ENCODE assay signal across 1 cellular context in genomic region chr15:80191897-80192595, GRCh38.
TF ChIP-seq lines count a peak whose summit lies in the region.

No MANE protein-coding gene starts in this region.

TF ChIP-seq in HepG2, 621 proteins besides CTCF, POLR2A, EP300 and RAD21 (continued from another document and continues in another):
- TF ChIP-seq FUBP1 (CRISPR knock-in tag; IDR thresholded peaks at IDR 0.05; ENCODE audit: borderline replicate concordance) (no peak), FOXM1 (CRISPR knock-in tag; IDR thresholded peaks at IDR 0.05) (no peak), SPEN (CRISPR knock-in tag; IDR thresholded peaks at IDR 0.05; ENCODE audit: low read depth) (no peak), ZNF746 (CRISPR knock-in tag; IDR thresholded peaks at IDR 0.05) (no peak), ZNF780A (CRISPR knock-in tag; IDR thresholded peaks at IDR 0.05) (no peak), ZNF777 (CRISPR knock-in tag; IDR thresholded peaks at IDR 0.05) (no peak), ASH2L (IDR thresholded peaks at IDR 0.05; ENCODE audit: insufficient read length, low read depth, low read length) (peak; percentile 32), SMYD3 (CRISPR knock-in tag; IDR thresholded peaks at IDR 0.05) (no peak), MTA1 (CRISPR knock-in tag; IDR thresholded peaks at IDR 0.05; ENCODE audit: borderline replicate concordance) (no peak), POLR2AphosphoS2 (IDR thresholded peaks at IDR 0.05; ENCODE audit: low read depth, low read length) (no peak), ZBTB37 (CRISPR knock-in tag; IDR thresholded peaks at IDR 0.05) (no peak), NCOA2 (CRISPR knock-in tag; IDR thresholded peaks at IDR 0.05) (peak; percentile 33; the same call in 1 of the 2 replicates), KLF9 (CRISPR knock-in tag; IDR thresholded peaks at IDR 0.05; ENCODE audit: low read depth) (no peak), RBFOX2 (IDR thresholded peaks at IDR 0.05; ENCODE audit: low read depth, low read length) (no peak), TOPORS (CRISPR knock-in tag; IDR thresholded peaks at IDR 0.05) (no peak), DNMT3B (CRISPR knock-in tag; conservative IDR thresholded peaks at IDR 0.05) (no peak), GATAD2A (CRISPR knock-in tag; IDR thresholded peaks at IDR 0.05) (peak; percentile 80), ZNF737 (CRISPR knock-in tag; IDR thresholded peaks at IDR 0.05; ENCODE audit: borderline replicate concordance) (no peak), ZNF552 (CRISPR knock-in tag; IDR thresholded peaks at IDR 0.05; ENCODE audit: borderline replicate concordance) (no peak), ZNF703 (CRISPR knock-in tag; IDR thresholded peaks at IDR 0.05; ENCODE audit: borderline replicate concordance) (no peak), RXRB (CRISPR knock-in tag; IDR thresholded peaks at IDR 0.05; ENCODE audit: borderline replicate concordance) (0 out of 2 replicates have a peak, but pooled peaks have one; percentile 22), ZBTB38 (CRISPR knock-in tag; IDR thresholded peaks at IDR 0.05) (no peak), MLXIP (CRISPR knock-in tag; IDR thresholded peaks at IDR 0.05; ENCODE audit: borderline replicate concordance) (no peak), ZBTB25 (CRISPR knock-in tag; IDR thresholded peaks at IDR 0.05) (no peak), THAP11 (CRISPR knock-in tag; IDR thresholded peaks at IDR 0.05) (0 out of 2 replicates have a peak, but pooled peaks have one; percentile 13), MEF2D (CRISPR knock-in tag; IDR thresholded peaks at IDR 0.05) (no peak), ZNF773 (CRISPR knock-in tag; IDR thresholded peaks at IDR 0.05; ENCODE audit: borderline replicate concordance) (no peak), HOXA7 (CRISPR knock-in tag; IDR thresholded peaks at IDR 0.05) (no peak), ZBTB4 (CRISPR knock-in tag; IDR thresholded peaks at IDR 0.05; ENCODE audit: borderline replicate concordance) (no peak), MLX (CRISPR knock-in tag; IDR thresholded peaks at IDR 0.05) (no peak), FOXO1 (CRISPR knock-in tag; IDR thresholded peaks at IDR 0.05) (no peak), TBX2 (CRISPR knock-in tag; IDR thresholded peaks at IDR 0.05; ENCODE audit: borderline replicate concordance) (no peak), ZNF205 (CRISPR knock-in tag; IDR thresholded peaks at IDR 0.05) (peak; percentile 28; the same call in 1 of the 2 replicates), HIC2 (CRISPR knock-in tag; IDR thresholded peaks at IDR 0.05; ENCODE audit: low read depth) (no peak), GABPB1 (CRISPR knock-in tag; IDR thresholded peaks at IDR 0.05) (no peak), ZMAT5 (CRISPR knock-in tag; IDR thresholded peaks at IDR 0.05; ENCODE audit: borderline replicate concordance, low read depth) (no peak), NFE2 (CRISPR knock-in tag; IDR thresholded peaks at IDR 0.05) (no peak)
- TF ChIP-seq, protein P1, sequence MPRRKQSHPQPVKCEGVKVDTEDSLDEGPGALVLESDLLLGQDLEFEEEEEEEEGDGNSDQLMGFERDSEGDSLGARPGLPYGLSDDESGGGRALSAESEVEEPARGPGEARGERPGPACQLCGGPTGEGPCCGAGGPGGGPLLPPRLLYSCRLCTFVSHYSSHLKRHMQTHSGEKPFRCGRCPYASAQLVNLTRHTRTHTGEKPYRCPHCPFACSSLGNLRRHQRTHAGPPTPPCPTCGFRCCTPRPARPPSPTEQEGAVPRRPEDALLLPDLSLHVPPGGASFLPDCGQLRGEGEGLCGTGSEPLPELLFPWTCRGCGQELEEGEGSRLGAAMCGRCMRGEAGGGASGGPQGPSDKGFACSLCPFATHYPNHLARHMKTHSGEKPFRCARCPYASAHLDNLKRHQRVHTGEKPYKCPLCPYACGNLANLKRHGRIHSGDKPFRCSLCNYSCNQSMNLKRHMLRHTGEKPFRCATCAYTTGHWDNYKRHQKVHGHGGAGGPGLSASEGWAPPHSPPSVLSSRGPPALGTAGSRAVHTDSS (CRISPR knock-in tag; conservative IDR thresholded peaks at IDR 0.05): no peak
- TF ChIP-seq, protein P2, sequence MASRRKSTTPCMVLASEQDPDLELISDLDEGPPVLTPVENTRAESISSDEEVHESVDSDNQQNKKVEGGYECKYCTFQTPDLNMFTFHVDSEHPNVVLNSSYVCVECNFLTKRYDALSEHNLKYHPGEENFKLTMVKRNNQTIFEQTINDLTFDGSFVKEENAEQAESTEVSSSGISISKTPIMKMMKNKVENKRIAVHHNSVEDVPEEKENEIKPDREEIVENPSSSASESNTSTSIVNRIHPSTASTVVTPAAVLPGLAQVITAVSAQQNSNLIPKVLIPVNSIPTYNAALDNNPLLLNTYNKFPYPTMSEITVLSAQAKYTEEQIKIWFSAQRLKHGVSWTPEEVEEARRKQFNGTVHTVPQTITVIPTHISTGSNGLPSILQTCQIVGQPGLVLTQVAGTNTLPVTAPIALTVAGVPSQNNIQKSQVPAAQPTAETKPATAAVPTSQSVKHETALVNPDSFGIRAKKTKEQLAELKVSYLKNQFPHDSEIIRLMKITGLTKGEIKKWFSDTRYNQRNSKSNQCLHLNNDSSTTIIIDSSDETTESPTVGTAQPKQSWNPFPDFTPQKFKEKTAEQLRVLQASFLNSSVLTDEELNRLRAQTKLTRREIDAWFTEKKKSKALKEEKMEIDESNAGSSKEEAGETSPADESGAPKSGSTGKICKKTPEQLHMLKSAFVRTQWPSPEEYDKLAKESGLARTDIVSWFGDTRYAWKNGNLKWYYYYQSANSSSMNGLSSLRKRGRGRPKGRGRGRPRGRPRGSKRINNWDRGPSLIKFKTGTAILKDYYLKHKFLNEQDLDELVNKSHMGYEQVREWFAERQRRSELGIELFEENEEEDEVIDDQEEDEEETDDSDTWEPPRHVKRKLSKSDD (CRISPR knock-in tag; IDR thresholded peaks at IDR 0.05; ENCODE audit: low read depth): no peak
- TF ChIP-seq, protein P3, sequence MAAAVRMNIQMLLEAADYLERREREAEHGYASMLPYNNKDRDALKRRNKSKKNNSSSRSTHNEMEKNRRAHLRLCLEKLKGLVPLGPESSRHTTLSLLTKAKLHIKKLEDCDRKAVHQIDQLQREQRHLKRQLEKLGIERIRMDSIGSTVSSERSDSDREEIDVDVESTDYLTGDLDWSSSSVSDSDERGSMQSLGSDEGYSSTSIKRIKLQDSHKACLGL (CRISPR knock-in tag; IDR thresholded peaks at IDR 0.05): no peak
- TF ChIP-seq, protein P4, sequence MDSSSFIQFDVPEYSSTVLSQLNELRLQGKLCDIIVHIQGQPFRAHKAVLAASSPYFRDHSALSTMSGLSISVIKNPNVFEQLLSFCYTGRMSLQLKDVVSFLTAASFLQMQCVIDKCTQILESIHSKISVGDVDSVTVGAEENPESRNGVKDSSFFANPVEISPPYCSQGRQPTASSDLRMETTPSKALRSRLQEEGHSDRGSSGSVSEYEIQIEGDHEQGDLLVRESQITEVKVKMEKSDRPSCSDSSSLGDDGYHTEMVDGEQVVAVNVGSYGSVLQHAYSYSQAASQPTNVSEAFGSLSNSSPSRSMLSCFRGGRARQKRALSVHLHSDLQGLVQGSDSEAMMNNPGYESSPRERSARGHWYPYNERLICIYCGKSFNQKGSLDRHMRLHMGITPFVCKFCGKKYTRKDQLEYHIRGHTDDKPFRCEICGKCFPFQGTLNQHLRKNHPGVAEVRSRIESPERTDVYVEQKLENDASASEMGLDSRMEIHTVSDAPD (CRISPR knock-in tag; IDR thresholded peaks at IDR 0.05): no peak
- TF ChIP-seq, protein P5, sequence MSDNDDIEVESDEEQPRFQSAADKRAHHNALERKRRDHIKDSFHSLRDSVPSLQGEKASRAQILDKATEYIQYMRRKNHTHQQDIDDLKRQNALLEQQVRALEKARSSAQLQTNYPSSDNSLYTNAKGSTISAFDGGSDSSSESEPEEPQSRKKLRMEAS (IDR thresholded peaks at IDR 0.05): no peak
